Comparison of ENCODE assay signal across 11 cellular contexts in genomic region chr15:74752486-74753395, GRCh38. TPM values are rescaled to one million over a fixed set of nuclear protein-coding genes. Genes with fewer than 3 reads are reported as not detected.
DNase-seq lines count a peak whose midpoint lies in the region; ATAC-seq, FAIRE-seq and TF ChIP-seq lines count a peak whose summit lies in the region.
"Had no signal": no experiment of that assay in that cellular context is flagged by ENCODE, and none has a peak within 500 bp of the region (broad histone marks: within the 10 kb centered on the region; RNA-seq: fewer than 3 reads in every experiment).

No MANE protein-coding gene starts in this region.

- H3K27me3 ChIP-seq in lung (ENCODE audit: control insufficient read depth, insufficient read depth) (no peaks in the 10 kb centered on the region), pancreas (no peaks in the 10 kb centered on the region)

- WGBS in lung, 2 donors = 57 to 81% methylated on average over 14 of the region's 14 CpGs
- 50 to 59% methylated on average over 14 of the region's 14 CpGs for WGBS in pancreas, 2 donors

- no peak for TF ChIP-seq CTCF in cardiac fibroblast (IDR thresholded peaks at IDR 0.05; ENCODE audit: low read depth, low read length)
- no peak for TF ChIP-seq CTCF in lung (IDR thresholded peaks at IDR 0.05; ENCODE audit: control extremely low read depth, extremely low read depth)
- no peak for TF ChIP-seq CTCF in pancreas (IDR thresholded peaks at IDR 0.05)

- H3K4me1 ChIP-seq in lung (ENCODE audit: control insufficient read depth in 2 of 2, insufficient read depth in 2 of 2, low read length in 2 of 2) (peaks cover 0 to 7% of the 10 kb centered on the region in 2 donors), pancreas (no peaks in the 10 kb centered on the region)

- no peaks in the 10 kb centered on the region for H3K36me3 ChIP-seq in lung (ENCODE audit: control insufficient read depth in 2 of 2, insufficient read depth in 2 of 2, low read length in 2 of 2)
- no peaks in the 10 kb centered on the region for H3K36me3 ChIP-seq in pancreas

- intact Hi-C loops in pancreas (cut with DNase I) = loop anchor here in 2 of 3 donors (10.0 kb wide), 2 partner anchors 128 to 368 kb away; no protein-coding TSS in a partner anchor

- no peaks in the 10 kb centered on the region for H3K9me3 ChIP-seq in lung (ENCODE audit: control insufficient read depth in 2 of 2, insufficient read depth in 1 of 2, low read length in 1 of 2)
- no peaks in the 10 kb centered on the region for H3K9me3 ChIP-seq in pancreas

- ATAC-seq in lung (ENCODE audit: insufficient read depth, low FRiP score) (no peak), pancreas (no peak)

- H3K27ac ChIP-seq in lung (ENCODE audit: low read depth in 1 of 2, low read length in 1 of 2) (peak overlapping the region in 1 of 2 donors; percentile 5), pancreas (no peak overlapping the region)

- H3K4me3 ChIP-seq in cardiac fibroblast (replicated peaks in 1 of 2; ENCODE audit: low read depth in 2 of 2, low read length in 2 of 2) (no peak overlapping the region), lung (no peak overlapping the region), pancreas (no peak overlapping the region)

- DNase-seq in AG08396 (ENCODE audit: low spot score) = peak; percentile 77
- peak; percentile 70 for DNase-seq in HTR-8/SVneo (ENCODE audit: insufficient read length, low spot score)
- DNase-seq in cardiac fibroblast (ENCODE audit: low read depth in 2 of 2) = peak; percentile 46 to 56
- peak; percentile 46 for DNase-seq in lung (ENCODE audit: low spot score)
- no peak for DNase-seq in pancreas
- DNase-seq in DMS79 treated with DMSO at 0.1 percent for 48 hours (lab: John Stamatoyannopoulos, UW) = no peak
- DNase-seq in stimulated activated naive CD4-positive, alpha-beta T cell (lab: John Stamatoyannopoulos, UW) = no peak
- no peak for DNase-seq in NCI-H1048 (lab: John Stamatoyannopoulos, UW)
- DNase-seq: T-helper 1 cell had no signal

- FAIRE-seq in HTR-8/SVneo (lab: Jason Lieb, UNC) (peak; percentile 26), pancreas (lab: Jason Lieb, UNC) (no peak)

RNA-seq across cellular contexts. Expression of gene CYP1A2, which starts 4.1 kb away (rescaled TPM):
- total RNA-seq in lung = under 1 TPM in 1 of 2 donors, not detected in 1; 0.17 TPM
- polyA plus RNA-seq in lung = under 1 TPM; 0.05 to 0.57 TPM
- under 1 TPM in 1 of 6 donors, not detected in 5; 0.06 TPM for total RNA-seq in pancreas
- not detected for polyA plus RNA-seq in pancreas
- total RNA-seq: fibroblast of lung had no signal
- polyA plus RNA-seq: fibroblast of lung, neural cell had no signal

RNA-seq across cellular contexts. Expression of gene CYP1A1, which starts 27.4 kb away (rescaled TPM):
- total RNA-seq in lung = under 1 TPM; 0.31 to 1.00 TPM
- 10 to 100 TPM in 1 of 2 donors, under 1 TPM in 1; 0.46 to 15.0 TPM for polyA plus RNA-seq in lung
- total RNA-seq in pancreas = under 1 TPM in 3 of 6 donors, not detected in 3; 0.12 to 0.28 (median 0.14) TPM
- 1 to 10 TPM in 1 of 2 donors, under 1 TPM in 1; 0.19 to 1.1 TPM for polyA plus RNA-seq in pancreas
- polyA plus RNA-seq: fibroblast of lung had no signal

RNA-seq across cellular contexts. Expression of gene CSK, which starts 29.1 kb away (rescaled TPM):
- total RNA-seq in lung = 10 to 100 TPM; 39.7 to 82.9 TPM
- polyA plus RNA-seq in lung = 10 to 100 TPM; 40.9 to 99.1 TPM
- 10 to 100 TPM in 5 of 6 donors, 1 to 10 TPM in 1; 8.5 to 35.1 (median 14.1) TPM for total RNA-seq in pancreas
- 10 to 100 TPM; 18.1 to 22.3 TPM for polyA plus RNA-seq in pancreas

RNA-seq across cellular contexts. Expression of gene EDC3, which starts 56.9 kb away (rescaled TPM):
- 10 to 100 TPM; 27.1 to 31.9 TPM for total RNA-seq in lung
- polyA plus RNA-seq in lung = 10 to 100 TPM; 15.3 to 17.0 TPM
- 10 to 100 TPM in 4 of 6 donors, 1 to 10 TPM in 2; 7.6 to 19.5 (median 11.5) TPM for total RNA-seq in pancreas
- polyA plus RNA-seq in pancreas = 10 to 100 TPM in 1 of 2 donors, 1 to 10 TPM in 1; 9.7 to 12.3 TPM

RNA-seq across cellular contexts. Expression of gene LMAN1L, which starts 59.9 kb away (rescaled TPM):
- total RNA-seq in lung = under 1 TPM in 1 of 2 donors, not detected in 1; 0.31 TPM
- under 1 TPM in 1 of 2 donors, not detected in 1; 0.11 TPM for polyA plus RNA-seq in lung
- total RNA-seq in pancreas = under 1 TPM in 1 of 6 donors, not detected in 5; 0.14 TPM
- polyA plus RNA-seq in pancreas = not detected
- total RNA-seq: fibroblast of lung had no signal
- polyA plus RNA-seq: fibroblast of lung, neural cell had no signal

Comparison
In these comparisons a context has a peak if more than half of its experiments do, and no peak if none do; other contexts are left out.
1. DNase-seq: peak in AG08396 (single experiment), HTR-8/SVneo (single experiment), cardiac fibroblast (2 of 2) and lung (single experiment); none in pancreas (0 of 6), DMS79 treated with DMSO at 0.1 percent for 48 hours (single experiment), stimulated activated naive CD4-positive, alpha-beta T cell (0 of 6) and NCI-H1048 (single experiment).